Comparison of ENCODE assay signal across 1 cellular context in genomic region chr12:89762498-89763170, GRCh38.
TF ChIP-seq lines count a peak whose summit lies in the region.

No MANE protein-coding gene starts in this region.

TF ChIP-seq in GM12878, 131 proteins besides CTCF, POLR2A, EP300 and RAD21 (continued from another document):
- TF ChIP-seq ASH2L (IDR thresholded peaks at IDR 0.05; ENCODE audit: borderline replicate concordance, low read depth): no peak
- TF ChIP-seq ZNF217 (IDR thresholded peaks at IDR 0.05): peak; percentile 81
- TF ChIP-seq STAT1 (conservative IDR thresholded peaks at IDR 0.05): no peak
- TF ChIP-seq USF1 (IDR thresholded peaks at IDR 0.05; ENCODE audit: borderline replicate concordance, extremely low read length, insufficient read depth, low read depth, low read length): no peak
- no peak for TF ChIP-seq WRNIP1 (IDR thresholded peaks at IDR 0.05; ENCODE audit: borderline replicate concordance, low read depth, low read length)
- TF ChIP-seq JUNB (IDR thresholded peaks at IDR 0.05): peak; percentile 67
- no peak for TF ChIP-seq MAX (IDR thresholded peaks at IDR 0.05; ENCODE audit: low read depth, low read length)
- TF ChIP-seq BCL11A (IDR thresholded peaks at IDR 0.05; ENCODE audit: low read depth, low read length): peak; percentile 89
- TF ChIP-seq FOS (IDR thresholded peaks at IDR 0.05; ENCODE audit: borderline replicate concordance, extremely low read depth, insufficient read length): no peak
- peak; percentile 89 for TF ChIP-seq NR2F1 (conservative IDR thresholded peaks at IDR 0.05)
TF ChIP-seq in GM12878: peak in this region for 38.
